Comparison of ENCODE assay signal across 21 cellular contexts in the genomic region with DNA sequence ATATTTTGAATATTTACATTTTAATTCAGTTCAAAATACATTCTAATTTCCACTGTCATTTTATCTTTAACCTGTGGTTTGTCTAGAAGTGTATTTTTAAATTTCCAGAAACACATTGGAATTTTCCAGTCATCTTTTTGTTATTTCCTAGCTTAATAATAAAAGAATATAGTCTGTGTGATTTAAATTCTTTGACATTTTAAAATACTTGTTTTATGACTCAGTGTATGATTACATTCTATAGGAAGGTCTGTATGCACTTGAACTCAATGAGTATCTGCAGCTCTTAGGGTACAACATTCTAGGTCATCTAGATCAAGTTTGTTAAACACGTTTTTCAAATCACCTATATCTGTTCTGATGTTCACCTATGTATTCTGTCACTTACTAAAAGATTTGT.
DNase-seq lines count a peak whose midpoint lies in the region; ATAC-seq, FAIRE-seq and TF ChIP-seq lines count a peak whose summit lies in the region.
"Had no signal": no experiment of that assay in that cellular context is flagged by ENCODE, and none has a peak within 500 bp of the region (broad histone marks: within the 10 kb centered on the region; RNA-seq: fewer than 3 reads in every experiment).

No MANE protein-coding gene starts in this region.

- intact Hi-C loops in spleen (cut with DNase I; ENCODE audit: low total_unique reads): no loop called here

- no peak for TF ChIP-seq POLR2A in spleen (IDR thresholded peaks at IDR 0.05)

- peak; percentile 89 for ATAC-seq in RWPE2 (ENCODE audit: low read depth)
- ATAC-seq: activated CD8-positive, alpha-beta T cell treated with anti-CD3 and anti-CD28 coated beads, Interleukin-2, amount 10 ng/mL, durations not matched to agents 7 days and 5 days; left lung had no signal

- peak overlapping the region; percentile 81 for H3K27ac ChIP-seq in RWPE2 (ENCODE audit: poor library complexity, severe bottlenecking)
- no peak overlapping the region for H3K27ac ChIP-seq in brain microvascular endothelial cell
- no peak overlapping the region for H3K27ac ChIP-seq in spleen
- H3K27ac ChIP-seq: BLaER1 treated with 17β-estradiol and CSF1 and Interleukin-3, amounts not matched to agents 10 nM and 100 nM; cardiac muscle cell; HL-60; left lung; stomach had no signal

- H3K27me3 ChIP-seq in RWPE2 (ENCODE audit: insufficient read depth, poor library complexity, severe bottlenecking) (no peaks in the 10 kb centered on the region), brain microvascular endothelial cell (replicated peaks) (no peaks in the 10 kb centered on the region), spleen (replicated peaks in 1 of 7) (peaks cover 0 to 50% (median 13%) of the 10 kb centered on the region in 7 donors)
- H3K27me3 ChIP-seq: BLaER1 treated with 17β-estradiol and CSF1 and Interleukin-3, amounts not matched to agents 10 nM and 100 nM; cardiac muscle cell; left lung; MG63; stomach had no signal

- WGBS in spleen, 5 donors: 59 to 82% (median 74%) methylated on average over 1 of the region's 1 CpG

- peak; percentile 61 for DNase-seq in EL
- peak; percentile 46 for DNase-seq in HCEC 1CT
- no peak for DNase-seq in RWPE2 (ENCODE audit: low spot score)
- no peak for DNase-seq in frontal cortex (ENCODE audit: low spot score in 2 of 2)
- no peak for DNase-seq in stimulated activated CD4-positive, alpha-beta T cell treated with anti-CD3 and anti-CD28 coated beads, Interleukin-4, amount 100 ng/mL, for 24 hours
- no peak for DNase-seq in brain microvascular endothelial cell
- DNase-seq in NCI-H2081 treated with DMSO at 0.1 percent for 48 hours (lab: John Stamatoyannopoulos, UW): no peak
- no peak for DNase-seq in spleen
- DNase-seq: activated CD8-positive, alpha-beta T cell treated with anti-CD3 and anti-CD28 coated beads, Interleukin-2, amount 10 ng/mL, durations not matched to agents 7 days and 5 days; activated gamma-delta T cell treated with Interleukin-2 at 50 U/mL for 16 hours; left lung; MG63; naive B cell; NCI-H1436; NCI-H526 treated with DMSO at 0.1 percent for 48 hours; occipital lobe; retina; stomach had no signal

- H3K9me3 ChIP-seq in RWPE2 (ENCODE audit: severe bottlenecking): no peaks in the 10 kb centered on the region
- no peaks in the 10 kb centered on the region for H3K9me3 ChIP-seq in spleen
- H3K9me3 ChIP-seq: BLaER1 treated with 17β-estradiol and CSF1 and Interleukin-3, amounts not matched to agents 10 nM and 100 nM; left lung; MG63; stomach had no signal

- H3K36me3 ChIP-seq in RWPE2 (ENCODE audit: low read depth): no peaks in the 10 kb centered on the region
- H3K36me3 ChIP-seq in brain microvascular endothelial cell (replicated peaks): no peaks in the 10 kb centered on the region
- H3K36me3 ChIP-seq in spleen: no peaks in the 10 kb centered on the region
- H3K36me3 ChIP-seq: BLaER1 treated with 17β-estradiol and CSF1 and Interleukin-3, amounts not matched to agents 10 nM and 100 nM; cardiac muscle cell; left lung; MG63; stomach had no signal

- peak; percentile 6 for FAIRE-seq in frontal cortex (lab: Jason Lieb, UNC)

- no peak overlapping the region for H3K4me3 ChIP-seq in RWPE2 (ENCODE audit: severe bottlenecking)
- no peak overlapping the region for H3K4me3 ChIP-seq in brain microvascular endothelial cell (ENCODE audit: low read depth, low read length)
- no peak overlapping the region for H3K4me3 ChIP-seq in spleen
- H3K4me3 ChIP-seq: BLaER1 treated with 17β-estradiol and CSF1 and Interleukin-3, amounts not matched to agents 10 nM and 100 nM; cardiac muscle cell; left lung; MG63; stomach had no signal

- TF ChIP-seq CTCF in RWPE2 (IDR thresholded peaks at IDR 0.05; ENCODE audit: poor library complexity, severe bottlenecking) (no peak), brain microvascular endothelial cell (IDR thresholded peaks at IDR 0.05; ENCODE audit: low read depth, low read length, missing control alignments) (no peak), spleen (IDR thresholded peaks at IDR 0.05 in 8 of 11, conservative IDR thresholded peaks at IDR 0.05 in 3 of 11) (no peak)

- H3K4me1 ChIP-seq in RWPE2 (ENCODE audit: insufficient read depth, poor library complexity, severe bottlenecking) (peaks cover 23% of the 10 kb centered on the region), spleen (peaks cover 0 to 13% (median 3%) of the 10 kb centered on the region in 6 donors)

- in situ Hi-C loops in brain microvascular endothelial cell (cut with HindIII; ENCODE audit: low pct_ligation_motif_present, low sequenced_read_pairs): no loop called here

Comparison
In these comparisons a context has a peak if more than half of its experiments do, and no peak if none do; other contexts are left out.
1. DNase-seq: peak in EL (single experiment) and HCEC 1CT (single experiment); none in RWPE2 (single experiment), frontal cortex (0 of 2), stimulated activated CD4-positive, alpha-beta T cell treated with anti-CD3 and anti-CD28 coated beads, Interleukin-4, amount 100 ng/mL, for 24 hours (single experiment), brain microvascular endothelial cell (single experiment), NCI-H2081 treated with DMSO at 0.1 percent for 48 hours (single experiment) and spleen (single experiment).